ENCODE assay signal across 8 cellular contexts in genomic region chr7:104848386-104848990, GRCh38.
DNase-seq lines count a peak whose midpoint lies in the region; ATAC-seq and TF ChIP-seq lines count a peak whose summit lies in the region.

No MANE protein-coding gene starts in this region.

- H3K36me3 ChIP-seq in IMR-90 (ENCODE audit: control insufficient read depth, insufficient read depth, low read length) (no peaks in the 10 kb centered on the region), SJCRH30 (no peaks in the 10 kb centered on the region), gastrocnemius medialis (no peaks in the 10 kb centered on the region)

- H4K8ac ChIP-seq in IMR-90 (ENCODE audit: low read depth in 2 of 2, low read length in 2 of 2): no peak overlapping the region

- H3K18ac ChIP-seq in IMR-90 (ENCODE audit: low read depth, low read length): no peak overlapping the region

- H2AK5ac ChIP-seq in IMR-90 (ENCODE audit: low read depth, low read length): no peak overlapping the region

- peak; percentile 60 for TF ChIP-seq RAD21 in IMR-90 (IDR thresholded peaks at IDR 0.05; ENCODE audit: low read length)

- POLR2A ChIA-PET in IMR-90 (lab: Charles Lee; ENCODE audit: unreplicated experiment): no interaction called here

- H3K9me3 ChIP-seq in IMR-90 (ENCODE audit: control insufficient read depth, insufficient read depth, low read length) (no peaks in the 10 kb centered on the region), SJCRH30 (replicated peaks) (no peaks in the 10 kb centered on the region), gastrocnemius medialis (no peaks in the 10 kb centered on the region)

- dilution Hi-C loops in IMR-90 (cut with HindIII; ENCODE audit: low sequenced_read_pairs, unreplicated experiment): no loop called here

- ATAC-seq in IMR-90 (ENCODE audit: low read depth) (peak; percentile 95), gastrocnemius medialis (peak in 1 of 2 donors; percentile 77), GM21619 (IDR thresholded peaks at IDR 0.05; ENCODE audit: unreplicated experiment) (no peak)

- no peak overlapping the region for H3K23ac ChIP-seq in IMR-90 (ENCODE audit: low read depth, low read length)

- in situ Hi-C loops in IMR-90 (cut with MboI; ENCODE audit: low sequenced_read_pairs): loop anchor here (10.0 kb wide), 1 partner anchor 614 kb away; no protein-coding TSS in a partner anchor
- in situ Hi-C loops in gastrocnemius medialis (cut with MboI; ENCODE audit: low sequenced_read_pairs in 4 of 4): loop anchor here in 3 of 4 donors (10.0 to 25.0 kb wide), 2 partner anchors 611 to 614 kb away; no protein-coding TSS in a partner anchor

- H3K27ac ChIP-seq in IMR-90 (ENCODE audit: insufficient read depth, low read length) (no peak overlapping the region), SJCRH30 (no peak overlapping the region), gastrocnemius medialis (no peak overlapping the region)

- no peak overlapping the region for H3K56ac ChIP-seq in IMR-90 (ENCODE audit: extremely low read depth, insufficient read depth, low read length)

- no peak overlapping the region for H2BK120ac ChIP-seq in IMR-90 (ENCODE audit: low read depth, low read length)

- no peak overlapping the region for H2AFZ ChIP-seq in IMR-90 (replicated peaks; ENCODE audit: low read length, poor library complexity)

- no CpG with 5 or more reads among the region's 5 CpGs for WGBS in IMR-90 (ENCODE audit: extremely low coverage in 2 of 2, insufficient read length in 1 of 2), 2 experiments

- H3K4me1 ChIP-seq in IMR-90 (ENCODE audit: control insufficient read depth, insufficient read depth, low read length) (no peaks in the 10 kb centered on the region), SJCRH30 (no peaks in the 10 kb centered on the region), gastrocnemius medialis (no peaks in the 10 kb centered on the region)

- intact Hi-C loops in IMR-90 (cut with micrococcal nuclease): loop anchor here (1.0 to 10.0 kb wide), 4 partner anchors 206 to 1324 kb away; no protein-coding TSS in a partner anchor
- intact Hi-C loops in gastrocnemius medialis (cut with DNase I; ENCODE audit: low total_unique reads): loop anchor here (2.0 to 5.0 kb wide), 2 partner anchors 618 to 1326 kb away; no protein-coding TSS in a partner anchor

- H4K20me1 ChIP-seq in IMR-90 (ENCODE audit: insufficient read depth, low read length): no peaks in the 10 kb centered on the region

- no peak for TF ChIP-seq POLR2A in IMR-90 (IDR thresholded peaks at IDR 0.05; ENCODE audit: low read depth, low read length)
- TF ChIP-seq POLR2A in gastrocnemius medialis (IDR thresholded peaks at IDR 0.05): no peak

- H3K4me3 ChIP-seq in IMR-90 (ENCODE audit: insufficient read depth, low read depth, low read length): no peak overlapping the region
- H3K4me3 ChIP-seq in SJCRH30: no peak overlapping the region
- no peak overlapping the region for H3K4me3 ChIP-seq in gastrocnemius medialis

- DNase-seq in activated CD4-positive, alpha-beta T cell treated with anti-CD3 and anti-CD28 coated beads for 24 hours (ENCODE audit: low read depth in 2 of 2): peak; percentile 39
- DNase-seq in activated CD4-positive, alpha-beta T cell treated with anti-CD3 and anti-CD28 coated beads for 1 hour: no peak
- DNase-seq in IMR-90 (peak; percentile 34), SJCRH30 (peak; percentile 50 to 83), amniotic epithelial cell (ENCODE audit: low read depth) (peak; percentile 29), hippocampal formation (lab: John Stamatoyannopoulos, UW) (peak; percentile 47 to 65), gastrocnemius medialis (no peak)

- no peak overlapping the region for H3K4me2 ChIP-seq in IMR-90 (ENCODE audit: low read depth, low read length)

- H2BK15ac ChIP-seq in IMR-90 (ENCODE audit: low read depth, low read length): no peak overlapping the region

- H3K4ac ChIP-seq in IMR-90 (ENCODE audit: low read depth, low read length): no peak overlapping the region

- H3K14ac ChIP-seq in IMR-90 (replicated peaks; ENCODE audit: low read depth, low read length): no peak overlapping the region

- H3K9ac ChIP-seq in IMR-90 (ENCODE audit: low read depth, low read length): no peak overlapping the region

- H4K91ac ChIP-seq in IMR-90 (ENCODE audit: insufficient read depth, low read depth, low read length): no peak overlapping the region

- H3K9me1 ChIP-seq in IMR-90 (ENCODE audit: insufficient read depth, low read length): no peaks in the 10 kb centered on the region; the same call in 1 of the 2 replicates

- TF ChIP-seq CTCF in IMR-90 (conservative IDR thresholded peaks at IDR 0.05; ENCODE audit: low read depth, low read length) (peak; percentile 68), gastrocnemius medialis (IDR thresholded peaks at IDR 0.05 in 4 of 5, conservative IDR thresholded peaks at IDR 0.05 in 1 of 5) (peak; percentile 50 to 77 (median 64))

- CTCF ChIA-PET in IMR-90 (lab: Yijun Ruan, JAX): interaction anchor here (0.6 to 2.5 kb wide), 7 partner anchors 9 to 617 kb away, joined by 3 to 13 read pairs (median 5); no protein-coding TSS in a partner anchor

- no peaks in the 10 kb centered on the region for H3K79me1 ChIP-seq in IMR-90 (ENCODE audit: low read depth in 1 of 2, low read length in 2 of 2)

- no TSS peak for BruUV-seq in IMR-90 (replicated peaks; lab: Mats Ljungman, UMichigan)

- H2BK5ac ChIP-seq in IMR-90 (ENCODE audit: low read depth, low read length, poor library complexity, severe bottlenecking): no peak overlapping the region

- H2BK20ac ChIP-seq in IMR-90 (ENCODE audit: low read depth, low read length): no peak overlapping the region

- no peak overlapping the region for H2AK9ac ChIP-seq in IMR-90 (replicated peaks; ENCODE audit: low read depth, low read length, poor library complexity)

- no peak overlapping the region for H4K5ac ChIP-seq in IMR-90 (ENCODE audit: low read depth, low read length)

- H3K27me3 ChIP-seq in IMR-90 (ENCODE audit: control insufficient read depth, insufficient read depth, low read length) (peaks cover 32% of the 10 kb centered on the region), SJCRH30 (0 out of 2 replicates have a peak, but pooled peaks cover 4% of the 10 kb centered on the region), gastrocnemius medialis (peaks cover 0 to 6% (median 3%) of the 10 kb centered on the region in 3 donors)

TF ChIP-seq in IMR-90, 13 proteins besides CTCF, POLR2A, EP300 and RAD21:
- TF ChIP-seq SMC3 (IDR thresholded peaks at IDR 0.05; ENCODE audit: low read depth, low read length) (peak; percentile 31; the same call in 1 of the 2 replicates), MXI1 (IDR thresholded peaks at IDR 0.05; ENCODE audit: borderline replicate concordance, low read depth, low read length) (no peak), CHD1 (IDR thresholded peaks at IDR 0.05; ENCODE audit: low read depth, low read length) (no peak)

Comparison
In these comparisons a context has a peak if more than half of its experiments do, and no peak if none do; other contexts are left out.
1. DNase-seq: peak in activated CD4-positive, alpha-beta T cell treated with anti-CD3 and anti-CD28 coated beads for 24 hours (2 of 2), IMR-90 (single experiment), SJCRH30 (2 of 2), amniotic epithelial cell (single experiment) and hippocampal formation (2 of 2); none in activated CD4-positive, alpha-beta T cell treated with anti-CD3 and anti-CD28 coated beads for 1 hour (single experiment) and gastrocnemius medialis (0 of 2).